8 cellular contexts compared by ENCODE assay signal in genomic region chr10:100508691-100509150, GRCh38. TPM values are rescaled to one million over a fixed set of nuclear protein-coding genes. Genes with fewer than 3 reads are reported as not detected.
DNase-seq lines count a peak whose midpoint lies in the region; ATAC-seq and TF ChIP-seq lines count a peak whose summit lies in the region.

No MANE protein-coding gene starts in this region.

- peak; percentile 7 for DNase-seq in activated effector memory CD4-positive, alpha-beta T cell treated with Interleukin-2 at 50 U/mL for 16 hours
- no peak for DNase-seq in activated effector memory CD4-positive, alpha-beta T cell treated with anti-CD3 and anti-CD28 coated beads, Interleukin-2, amount 50 U/mL, for 16 hours
- DNase-seq in T-cell, result peak in 24 of 34 experiments; percentile 5 to 58 (median 33)
- DNase-seq in central memory CD8-positive, alpha-beta T cell (ENCODE audit: low spot score in 2 of 2), result peak in 1 of 2 donors; percentile 38
- DNase-seq in myocyte (ENCODE audit: low read depth), result peak; percentile 57

- peak overlapping the region; percentile 89 to 90 for H3K27ac Mint-ChIP-seq in T-cell
- no peak overlapping the region for H3K27ac Mint-ChIP-seq in central memory CD8-positive, alpha-beta T cell (ENCODE audit: low read depth)

- TF ChIP-seq EP300 in Ishikawa (IDR thresholded peaks at IDR 0.05; ENCODE audit: borderline replicate concordance), result no peak

- peaks cover 66 to 73% (median 71%) of the 10 kb centered on the region in 3 donors for H3K4me1 Mint-ChIP-seq in T-cell
- peaks cover 53% of the 10 kb centered on the region for H3K4me1 Mint-ChIP-seq in central memory CD8-positive, alpha-beta T cell

- no peaks in the 10 kb centered on the region for H3K27me3 Mint-ChIP-seq in T-cell
- no peaks in the 10 kb centered on the region for H3K27me3 Mint-ChIP-seq in central memory CD8-positive, alpha-beta T cell

- H3K9me3 Mint-ChIP-seq in T-cell, result no peaks in the 10 kb centered on the region
- H3K9me3 Mint-ChIP-seq in central memory CD8-positive, alpha-beta T cell, result no peaks in the 10 kb centered on the region

- peak overlapping the region; percentile 25 to 70 (median 37) for H3K4me3 Mint-ChIP-seq in T-cell
- peak overlapping the region; percentile 36 for H3K4me3 Mint-ChIP-seq in central memory CD8-positive, alpha-beta T cell

- peaks cover 39% of the 10 kb centered on the region for H3K36me3 Mint-ChIP-seq in T-cell
- H3K36me3 Mint-ChIP-seq in central memory CD8-positive, alpha-beta T cell (ENCODE audit: insufficient read depth), result peaks cover 13% of the 10 kb centered on the region

- POLR2A ChIA-PET in T-cell (lab: Charles Lee), result interaction anchor here in 1 of 2 donors (0.6 to 1.3 kb wide), 3 partner anchors 10 to 115 kb away, joined by 3 to 4 read pairs (median 3); no protein-coding TSS in a partner anchor

- ATAC-seq in T-cell (replicated peaks in 1 of 4) (peak; percentile 53 to 68 (median 61)), HG03108 (IDR thresholded peaks at IDR 0.05; ENCODE audit: unreplicated experiment) (no peak), GM18505 (IDR thresholded peaks at IDR 0.05; ENCODE audit: unreplicated experiment) (no peak)
- ATAC-seq in central memory CD8-positive, alpha-beta T cell (replicated peaks; ENCODE audit: extremely low read depth, poor library complexity, severe bottlenecking), result peak; percentile 45

- TF ChIP-seq POLR2A in GM18505 (IDR thresholded peaks at IDR 0.05; ENCODE audit: borderline replicate concordance, extremely low read depth, insufficient read depth, insufficient read length), result no peak

- peak; percentile 66 for TF ChIP-seq RAD21 in Ishikawa (IDR thresholded peaks at IDR 0.05; ENCODE audit: low read depth)

- CTCF ChIA-PET in T-cell (lab: Charles Lee), result interaction anchor here (0.6 to 4.2 kb wide), 42 partner anchors 9 to 663 kb away, joined by 3 to 61 read pairs (median 4); partner anchors contain the start of genes HIF1AN (in 1 of the 2), NDUFB8 (in 1 of the 2) and SCD (in 1 of the 2)

TF ChIP-seq in Ishikawa, 13 proteins besides CTCF, POLR2A, EP300 and RAD21:
- TF ChIP-seq CEBPB (IDR thresholded peaks at IDR 0.05) (no peak), NFIC (IDR thresholded peaks at IDR 0.05) (no peak), MAX (IDR thresholded peaks at IDR 0.05) (no peak), USF1 (IDR thresholded peaks at IDR 0.05) (no peak), ZBTB7A (IDR thresholded peaks at IDR 0.05; ENCODE audit: low read depth) (no peak), EGR1 (IDR thresholded peaks at IDR 0.05) (no peak), FOXM1 (IDR thresholded peaks at IDR 0.05; ENCODE audit: borderline replicate concordance, low read depth) (no peak), CREB1 (IDR thresholded peaks at IDR 0.05; ENCODE audit: low read depth) (no peak), TAF1 (IDR thresholded peaks at IDR 0.05; ENCODE audit: low read depth) (no peak), TEAD4 (IDR thresholded peaks at IDR 0.05) (no peak), TCF12 (IDR thresholded peaks at IDR 0.05; ENCODE audit: low read depth) (no peak), REST (IDR thresholded peaks at IDR 0.05; ENCODE audit: low read depth) (no peak), YY1 (IDR thresholded peaks at IDR 0.05; ENCODE audit: low read depth) (no peak)

RNA-seq across cellular contexts. Expression of gene SEC31B, which starts 10.9 kb away (rescaled TPM):
- total RNA-seq in T-cell (10 to 100 TPM; 47.6 to 80.6 (median 50.2) TPM), myocyte (4.9 and 6.9 TPM in 2 replicates)
- 7.2 TPM for polyA plus RNA-seq in myocyte (2012)

RNA-seq across cellular contexts. Expression of gene NDUFB8, which starts 20.9 kb away (rescaled TPM):
- total RNA-seq in T-cell, result 100 to 1,000 TPM; 138 to 175 (median 166) TPM
- total RNA-seq in myocyte, result 145 and 161 TPM in 2 replicates
- polyA plus RNA-seq in myocyte (2012), result 215 TPM

RNA-seq across cellular contexts. Expression of gene HIF1AN, which starts 27.0 kb away (rescaled TPM):
- total RNA-seq in T-cell (10 to 100 TPM; 40.9 to 53.4 (median 51.9) TPM), myocyte (20.9 and 23.9 TPM in 2 replicates)
- polyA plus RNA-seq in myocyte (2012), result 52.4 TPM

RNA-seq across cellular contexts. Expression of gene WNT8B, which starts 45.9 kb away (rescaled TPM):
- total RNA-seq in T-cell, result under 1 TPM in 2 of 5 donors, not detected in 3; 0.20 to 0.23 TPM
- not detected in 2 replicates for total RNA-seq in myocyte
- not detected for polyA plus RNA-seq in myocyte (2012)

Comparison
In these comparisons a context has a peak if more than half of its experiments do, and no peak if none do; other contexts are left out.
1. ATAC-seq: peak in T-cell (4 of 4) and central memory CD8-positive, alpha-beta T cell (single experiment); none in HG03108 (single experiment) and GM18505 (single experiment).